In genomic region chr5:13946111-13946510, GRCh38 we compare ENCODE assay signal across 1 cellular context.
TF ChIP-seq lines count a peak whose summit lies in the region.

No MANE protein-coding gene starts in this region.

TF ChIP-seq in IMR-90, 13 proteins besides CTCF, POLR2A, EP300 and RAD21 (continued from another document):
- TF ChIP-seq USF2 (IDR thresholded peaks at IDR 0.05; ENCODE audit: low read depth, low read length) (no peak), RCOR1 (IDR thresholded peaks at IDR 0.05; ENCODE audit: insufficient replicate concordance, low read length) (no peak), FOS (IDR thresholded peaks at IDR 0.05; ENCODE audit: low read depth, low read length) (no peak), CEBPB (IDR thresholded peaks at IDR 0.05; ENCODE audit: low read depth, low read length) (no peak), RFX5 (IDR thresholded peaks at IDR 0.05; ENCODE audit: low read depth, low read length) (no peak), ELK1 (IDR thresholded peaks at IDR 0.05; ENCODE audit: borderline replicate concordance, low read depth, low read length) (no peak), MAFK (IDR thresholded peaks at IDR 0.05; ENCODE audit: low read depth, low read length) (no peak), MAZ (IDR thresholded peaks at IDR 0.05; ENCODE audit: borderline replicate concordance, low read depth, low read length) (no peak), CHD1 (IDR thresholded peaks at IDR 0.05; ENCODE audit: low read depth, low read length) (no peak), MXI1 (IDR thresholded peaks at IDR 0.05; ENCODE audit: borderline replicate concordance, low read depth, low read length) (no peak)
